13 cellular contexts compared by ENCODE assay signal in the genomic region with DNA sequence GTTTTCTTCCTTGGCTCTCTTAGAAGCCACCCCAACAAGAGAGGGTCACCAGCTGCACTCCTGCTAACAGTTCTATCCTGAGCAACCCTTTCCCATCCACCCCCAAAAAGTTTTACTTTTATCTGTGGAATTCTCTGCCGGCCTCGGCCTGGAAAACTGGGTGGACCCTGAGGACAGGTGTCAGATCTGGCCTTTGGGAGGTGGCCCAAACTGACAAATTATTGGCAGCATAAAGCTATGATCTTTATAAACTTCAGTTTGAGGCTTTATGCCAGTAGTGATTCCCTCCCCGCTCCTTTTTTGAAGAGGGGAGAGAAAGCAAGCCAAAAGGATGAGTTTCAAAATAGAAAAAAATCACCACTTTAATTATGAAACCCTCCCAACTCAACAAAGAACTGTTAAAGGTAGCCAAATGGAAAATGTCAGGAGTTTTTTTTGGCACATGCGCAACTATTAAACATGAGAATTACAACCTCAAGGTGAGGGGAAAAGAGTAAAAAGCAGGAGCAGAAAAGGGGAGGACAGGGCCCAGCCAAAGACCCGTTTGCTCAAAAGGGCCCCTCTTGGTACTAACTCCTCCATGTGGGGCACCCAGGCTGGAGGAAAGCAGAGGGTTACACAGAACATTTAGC. TPM values are rescaled to one million over a fixed set of nuclear protein-coding genes. Genes with fewer than 3 reads are reported as not detected.
A peak's percentile ranks its signal among the peaks of the same experiment; 100 is the strongest.
DNase-seq lines count a peak whose midpoint lies in the region; ATAC-seq and TF ChIP-seq lines count a peak whose summit lies in the region.
"Had no signal": no experiment of that assay in that cellular context is flagged by ENCODE, and none has a peak within 500 bp of the region (broad histone marks: within the 10 kb centered on the region; RNA-seq: fewer than 3 reads in every experiment).

No MANE protein-coding gene starts in this region.

- DNase-seq in CD4-positive, CD25-positive, alpha-beta regulatory T cell, result no peak
- DNase-seq in activated naive CD8-positive, alpha-beta T cell treated with anti-CD3 and anti-CD28 coated beads, Interleukin-2, amount 50 U/mL, for 24 hours, result no peak
- no peak for DNase-seq in stimulated activated CD4-positive, alpha-beta T cell treated with anti-CD3 and anti-CD28 coated beads, Interleukin-15, amount 100 ng/mL, for 24 hours
- DNase-seq in dorsolateral prefrontal cortex, result no peak
- no peak for DNase-seq in stimulated activated CD4-positive, alpha-beta T cell treated with anti-CD3 and anti-CD28 coated beads, Interleukin-1b, Interleukin-23, amount 100 ng/mL, for 48 hours
- DNase-seq in osteoblast (ENCODE audit: insufficient read length, low spot score, missing footprints), result no peak
- DNase-seq: kidney, NCI-H1092, NCI-H524, occipital lobe had no signal

- peak overlapping the region in 2 of 3 donors; percentile 51 to 89 for H3K27ac Mint-ChIP-seq in CD4-positive, CD25-positive, alpha-beta regulatory T cell
- peak overlapping the region; percentile 94 for H3K27ac Mint-ChIP-seq in activated naive CD8-positive, alpha-beta T cell treated with anti-CD3 and anti-CD28 coated beads, Interleukin-2, amount 50 U/mL, for 24 hours
- peak overlapping the region; percentile 45 to 85 (median 67) for H3K27ac Mint-ChIP-seq in nephron
- H3K27ac Mint-ChIP-seq: type B pancreatic cell had no signal

- TF ChIP-seq CTCF in nephron (IDR thresholded peaks at IDR 0.05; ENCODE audit: unreplicated experiment in 3 of 3), result no peak
- no peak for TF ChIP-seq CTCF in dorsolateral prefrontal cortex (IDR thresholded peaks at IDR 0.05 in 54 of 56, conservative IDR thresholded peaks at IDR 0.05 in 2 of 56; ENCODE audit: low read depth in 1 of 56, partially characterized antibody in 56 of 56)
- no peak for TF ChIP-seq CTCF in osteoblast (IDR thresholded peaks at IDR 0.05; ENCODE audit: extremely low read depth, low read depth, low read length)

- ATAC-seq in CD4-positive, CD25-positive, alpha-beta regulatory T cell (ENCODE audit: low read depth in 2 of 2), result no peak
- ATAC-seq in activated naive CD8-positive, alpha-beta T cell treated with anti-CD3 and anti-CD28 coated beads, Interleukin-2, amount 50 U/mL, for 24 hours, result peak; percentile 0

- H3K9ac ChIP-seq in HUES6 (ENCODE audit: low read length), result peak overlapping the region; percentile 26

- peaks cover 30% of the 10 kb centered on the region for H3K4me1 ChIP-seq in CD4-positive, CD25-positive, alpha-beta regulatory T cell (ENCODE audit: control insufficient read depth, insufficient read depth, low read length, poor library complexity, severe bottlenecking)
- H3K4me1 ChIP-seq in HUES6 (ENCODE audit: control insufficient read depth, insufficient read depth, low read length) (peaks cover 52% of the 10 kb centered on the region), osteoblast (ENCODE audit: insufficient read depth, low read length) (peaks cover 35% of the 10 kb centered on the region)

- peaks cover 65 to 80% (median 70%) of the 10 kb centered on the region in 4 donors for H3K4me1 Mint-ChIP-seq in CD4-positive, CD25-positive, alpha-beta regulatory T cell
- H3K4me1 Mint-ChIP-seq in activated naive CD8-positive, alpha-beta T cell treated with anti-CD3 and anti-CD28 coated beads, Interleukin-2, amount 50 U/mL, for 24 hours, result peaks cover 93% of the 10 kb centered on the region
- peaks cover 46% of the 10 kb centered on the region for H3K4me1 Mint-ChIP-seq in nephron

- peaks cover 66% of the 10 kb centered on the region for H4K20me1 ChIP-seq in osteoblast (ENCODE audit: insufficient read depth, low read length)

- H3K36me3 Mint-ChIP-seq in CD4-positive, CD25-positive, alpha-beta regulatory T cell, result no peaks in the 10 kb centered on the region
- peaks cover 6% of the 10 kb centered on the region for H3K36me3 Mint-ChIP-seq in activated naive CD8-positive, alpha-beta T cell treated with anti-CD3 and anti-CD28 coated beads, Interleukin-2, amount 50 U/mL, for 24 hours (ENCODE audit: low read depth)
- H3K36me3 Mint-ChIP-seq in nephron (ENCODE audit: low read depth), result no peaks in the 10 kb centered on the region
- H3K36me3 Mint-ChIP-seq: type B pancreatic cell had no signal

- H3K27me3 ChIP-seq in CD4-positive, CD25-positive, alpha-beta regulatory T cell (ENCODE audit: control insufficient read depth, insufficient read depth, low read length), result no peaks in the 10 kb centered on the region
- H3K27me3 ChIP-seq in HUES6 (ENCODE audit: control insufficient read depth, insufficient read depth, low read length) (no peaks in the 10 kb centered on the region), dorsolateral prefrontal cortex (no peaks in the 10 kb centered on the region), osteoblast (ENCODE audit: insufficient read depth, low read length) (no peaks in the 10 kb centered on the region)

- H2AFZ ChIP-seq in osteoblast (ENCODE audit: low read length), result no peak overlapping the region

- peaks cover 91% of the 10 kb centered on the region for H3K79me2 ChIP-seq in osteoblast (ENCODE audit: insufficient read depth, low read length)

- no peak overlapping the region for H3K27ac ChIP-seq in CD4-positive, CD25-positive, alpha-beta regulatory T cell (ENCODE audit: insufficient read depth, low read length, poor library complexity, severe bottlenecking)
- H3K27ac ChIP-seq in HUES6 (ENCODE audit: low read depth, low read length) (no peak overlapping the region), dorsolateral prefrontal cortex (peak overlapping the region in 4 of 59 donors; percentile 1 to 31 (median 17)), osteoblast (ENCODE audit: low read depth, low read length) (no peak overlapping the region)

- no peaks in the 10 kb centered on the region for H3K9me3 ChIP-seq in CD4-positive, CD25-positive, alpha-beta regulatory T cell (ENCODE audit: control insufficient read depth in 2 of 2, low read length in 2 of 2)
- no peaks in the 10 kb centered on the region for H3K9me3 ChIP-seq in HUES6 (ENCODE audit: control insufficient read depth, insufficient read depth, low read depth, low read length)
- H3K9me3 ChIP-seq in osteoblast (ENCODE audit: low read depth, low read length), result no peaks in the 10 kb centered on the region

- H3K36me3 ChIP-seq in CD4-positive, CD25-positive, alpha-beta regulatory T cell (ENCODE audit: control insufficient read depth, insufficient read depth, low read length), result no peaks in the 10 kb centered on the region
- H3K36me3 ChIP-seq in HUES6 (ENCODE audit: control insufficient read depth, insufficient read depth, low read length) (peaks cover 7% of the 10 kb centered on the region), osteoblast (ENCODE audit: insufficient read depth, low read length) (no peaks in the 10 kb centered on the region)

- no peaks in the 10 kb centered on the region for H3K27me3 Mint-ChIP-seq in CD4-positive, CD25-positive, alpha-beta regulatory T cell
- no peaks in the 10 kb centered on the region for H3K27me3 Mint-ChIP-seq in activated naive CD8-positive, alpha-beta T cell treated with anti-CD3 and anti-CD28 coated beads, Interleukin-2, amount 50 U/mL, for 24 hours
- no peaks in the 10 kb centered on the region for H3K27me3 Mint-ChIP-seq in nephron (ENCODE audit: low read depth)
- H3K27me3 Mint-ChIP-seq: type B pancreatic cell had no signal

- H3K4me2 ChIP-seq in osteoblast (ENCODE audit: insufficient read depth, low read length), result no peak overlapping the region

- H3K9me3 Mint-ChIP-seq in CD4-positive, CD25-positive, alpha-beta regulatory T cell, result no peaks in the 10 kb centered on the region
- no peaks in the 10 kb centered on the region for H3K9me3 Mint-ChIP-seq in activated naive CD8-positive, alpha-beta T cell treated with anti-CD3 and anti-CD28 coated beads, Interleukin-2, amount 50 U/mL, for 24 hours
- no peaks in the 10 kb centered on the region for H3K9me3 Mint-ChIP-seq in nephron
- H3K9me3 Mint-ChIP-seq: type B pancreatic cell had no signal

- intact Hi-C loops in dorsolateral prefrontal cortex (cut with DNase I), result no loop called here

- H3K4me3 ChIP-seq in CD4-positive, CD25-positive, alpha-beta regulatory T cell (ENCODE audit: low read depth, low read length), result no peak overlapping the region
- H3K4me3 ChIP-seq in HUES6 (ENCODE audit: low read depth, low read length) (no peak overlapping the region), dorsolateral prefrontal cortex (no peak overlapping the region), osteoblast (ENCODE audit: insufficient read depth, low read length) (no peak overlapping the region)

- peak overlapping the region in 3 of 4 donors; percentile 5 to 42 (median 29) for H3K4me3 Mint-ChIP-seq in CD4-positive, CD25-positive, alpha-beta regulatory T cell
- peak overlapping the region; percentile 60 for H3K4me3 Mint-ChIP-seq in activated naive CD8-positive, alpha-beta T cell treated with anti-CD3 and anti-CD28 coated beads, Interleukin-2, amount 50 U/mL, for 24 hours
- H3K4me3 Mint-ChIP-seq in nephron, result peak overlapping the region in 2 of 3 experiments; percentile 0 to 9
- H3K4me3 Mint-ChIP-seq: type B pancreatic cell had no signal

RNA-seq across cellular contexts. Expression of a gene that starts 49.5 kb away (rescaled TPM):
- total RNA-seq in CD4-positive, CD25-positive, alpha-beta regulatory T cell, result 40.7 TPM
- 10 to 100 TPM; 20.6 to 26.0 (median 24.9) TPM for polyA plus RNA-seq in CD4-positive, CD25-positive, alpha-beta regulatory T cell
- total RNA-seq in dorsolateral prefrontal cortex, result 100 to 1,000 TPM in 107 of 120 experiments, 10 to 100 TPM in 13; 88.4 to 136 (median 113) TPM
- 72.5 and 76.7 TPM in 2 replicates for total RNA-seq in osteoblast

Comparison
In these comparisons a context has a peak if more than half of its experiments do, and no peak if none do; other contexts are left out.
1. H3K4me3 Mint-ChIP-seq: peak in every context shown above with its lines; median percentile 60 in activated naive CD8-positive, alpha-beta T cell treated with anti-CD3 and anti-CD28 coated beads, Interleukin-2, amount 50 U/mL, for 24 hours; 29 in CD4-positive, CD25-positive, alpha-beta regulatory T cell; 4 in nephron.